In the genomic region with DNA sequence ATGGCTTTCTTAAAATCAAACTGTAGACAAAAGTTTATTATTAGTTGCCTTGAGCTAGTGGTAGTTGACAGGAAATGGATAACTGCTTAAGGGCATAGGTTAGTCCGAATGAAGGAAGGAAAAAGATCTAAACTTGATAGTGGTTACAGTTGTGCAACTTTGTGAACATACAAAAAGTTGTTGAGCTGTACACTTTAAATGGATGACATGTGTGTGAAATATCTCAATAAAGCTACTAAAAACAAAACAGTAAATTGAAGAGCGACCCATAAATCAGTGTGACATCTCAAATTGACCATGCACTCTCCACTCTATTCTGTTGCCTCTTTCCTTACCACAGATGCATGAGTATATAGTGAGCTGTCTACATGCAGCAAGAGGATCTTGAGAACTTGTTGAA, we compare ENCODE assay signal across 12 cellular contexts.
"Had no signal": no experiment of that assay in that cellular context is flagged by ENCODE, and none has a peak within 500 bp of the region (broad histone marks: within the 10 kb centered on the region; RNA-seq: fewer than 3 reads in every experiment).

No MANE protein-coding gene starts in this region.

- DNase-seq: amniotic stem cell; brain microvascular endothelial cell; cerebellar nuclear complex; endodermal cell; erythroblast; hypothalamus; lower lobe of right lung; naive B cell; retina; stimulated activated CD4-positive, alpha-beta T cell treated with anti-CD3 and anti-CD28 coated beads, Interleukin-4, amount 100 ng/mL, for 1 hour; stimulated activated CD8-positive, alpha-beta memory T cell treated with anti-CD3 and anti-CD28 coated beads, Interleukin-4, amount 100 ng/mL, for 48 hours; upper lobe of left lung had no signal

- H3K4me3 ChIP-seq: lower lobe of right lung, upper lobe of left lung had no signal

- H3K27me3 ChIP-seq: brain microvascular endothelial cell, upper lobe of left lung had no signal

- H3K36me3 ChIP-seq: brain microvascular endothelial cell, lower lobe of right lung, upper lobe of left lung had no signal

- ATAC-seq: lower lobe of right lung had no signal
